Comparison of ENCODE assay signal across 20 cellular contexts in genomic region chr2:236903978-236904377, GRCh38.
DNase-seq lines count a peak whose midpoint lies in the region; ATAC-seq and TF ChIP-seq lines count a peak whose summit lies in the region.
"Had no signal": no experiment of that assay in that cellular context is flagged by ENCODE, and none has a peak within 500 bp of the region (broad histone marks: within the 10 kb centered on the region; RNA-seq: fewer than 3 reads in every experiment).

No MANE protein-coding gene starts in this region.

- intact Hi-C loops in activated CD8-positive, alpha-beta T cell treated with anti-CD3 and anti-CD28 coated beads for 36 hours (cut with micrococcal nuclease): no loop called here
- intact Hi-C loops in sciatic nerve (cut with DNase I): no loop called here

- H3K9me3 Mint-ChIP-seq in activated CD8-positive, alpha-beta T cell treated with anti-CD3 and anti-CD28 coated beads, Interleukin-2, amount 10 ng/mL, durations not matched to agents 7 days and 5 days (ENCODE audit: insufficient read depth): no peaks in the 10 kb centered on the region
- no peaks in the 10 kb centered on the region for H3K9me3 Mint-ChIP-seq in activated CD8-positive, alpha-beta T cell treated with anti-CD3 and anti-CD28 coated beads for 36 hours
- H3K9me3 Mint-ChIP-seq: HFFc6, IgD-negative memory B cell had no signal

- POLR2A ChIA-PET in activated CD8-positive, alpha-beta T cell treated with anti-CD3 and anti-CD28 coated beads, Interleukin-2, amount 10 ng/mL, durations not matched to agents 7 days and 5 days (lab: Charles Lee): no interaction called here
- POLR2A ChIA-PET in activated CD8-positive, alpha-beta T cell treated with anti-CD3 and anti-CD28 coated beads for 36 hours (lab: Charles Lee): no interaction called here

- peak; percentile 4 for DNase-seq in activated CD8-positive, alpha-beta T cell treated with anti-CD3 and anti-CD28 coated beads, Interleukin-2, amount 10 ng/mL, durations not matched to agents 7 days and 5 days
- DNase-seq in activated CD8-positive, alpha-beta T cell treated with anti-CD3 and anti-CD28 coated beads for 36 hours: no peak
- DNase-seq in fibroblast of pulmonary artery (ENCODE audit: low read depth): peak; percentile 6
- DNase-seq in sciatic nerve (ENCODE audit: low spot score): no peak
- DNase-seq in effector CD4-positive, alpha-beta T cell: no peak
- DNase-seq in central memory CD4-positive, alpha-beta T cell: no peak
- DNase-seq: DMS153, DND-41, GOT3, HFFc6, NCI-H1048, NCI-H1417, NCI-H1694, NCI-H2029 treated with DMSO at 0.1 percent for 48 hours, NCI-H510A, SHP77 had no signal

- H3K27ac Mint-ChIP-seq in activated CD8-positive, alpha-beta T cell treated with anti-CD3 and anti-CD28 coated beads, Interleukin-2, amount 10 ng/mL, durations not matched to agents 7 days and 5 days: no peak overlapping the region
- H3K27ac Mint-ChIP-seq in activated CD8-positive, alpha-beta T cell treated with anti-CD3 and anti-CD28 coated beads for 36 hours: no peak overlapping the region
- H3K27ac Mint-ChIP-seq: HFFc6, IgD-negative memory B cell had no signal

- H3K27me3 Mint-ChIP-seq in activated CD8-positive, alpha-beta T cell treated with anti-CD3 and anti-CD28 coated beads, Interleukin-2, amount 10 ng/mL, durations not matched to agents 7 days and 5 days (ENCODE audit: low read depth): peaks cover 9% of the 10 kb centered on the region
- peaks cover 11% of the 10 kb centered on the region for H3K27me3 Mint-ChIP-seq in activated CD8-positive, alpha-beta T cell treated with anti-CD3 and anti-CD28 coated beads for 36 hours

- ATAC-seq in activated CD8-positive, alpha-beta T cell treated with anti-CD3 and anti-CD28 coated beads, Interleukin-2, amount 10 ng/mL, durations not matched to agents 7 days and 5 days: no peak
- ATAC-seq in activated CD8-positive, alpha-beta T cell treated with anti-CD3 and anti-CD28 coated beads for 36 hours: no peak
- peak; percentile 72 for ATAC-seq in sciatic nerve
- ATAC-seq in HG03097 (IDR thresholded peaks at IDR 0.05; ENCODE audit: low FRiP score, unreplicated experiment): no peak
- ATAC-seq: Panc1 had no signal

- H3K4me3 ChIP-seq in fibroblast of pulmonary artery (replicated peaks; ENCODE audit: low read depth, low read length): no peak overlapping the region
- H3K4me3 ChIP-seq: HAP-1 had no signal

- H3K36me3 Mint-ChIP-seq in activated CD8-positive, alpha-beta T cell treated with anti-CD3 and anti-CD28 coated beads, Interleukin-2, amount 10 ng/mL, durations not matched to agents 7 days and 5 days (ENCODE audit: low read depth): no peaks in the 10 kb centered on the region
- H3K36me3 Mint-ChIP-seq in activated CD8-positive, alpha-beta T cell treated with anti-CD3 and anti-CD28 coated beads for 36 hours (ENCODE audit: low read depth): no peaks in the 10 kb centered on the region
- H3K36me3 Mint-ChIP-seq: IgD-negative memory B cell had no signal

- no peak overlapping the region for H3K4me3 Mint-ChIP-seq in activated CD8-positive, alpha-beta T cell treated with anti-CD3 and anti-CD28 coated beads, Interleukin-2, amount 10 ng/mL, durations not matched to agents 7 days and 5 days
- no peak overlapping the region for H3K4me3 Mint-ChIP-seq in activated CD8-positive, alpha-beta T cell treated with anti-CD3 and anti-CD28 coated beads for 36 hours
- H3K4me3 Mint-ChIP-seq: HFFc6, IgD-negative memory B cell had no signal

- TF ChIP-seq CTCF in activated CD8-positive, alpha-beta T cell treated with anti-CD3 and anti-CD28 coated beads for 36 hours (IDR thresholded peaks at IDR 0.05): no peak
- no peak for TF ChIP-seq CTCF in fibroblast of pulmonary artery (IDR thresholded peaks at IDR 0.05; ENCODE audit: low read length, missing control alignments)

- CTCF ChIA-PET in activated CD8-positive, alpha-beta T cell treated with anti-CD3 and anti-CD28 coated beads, Interleukin-2, amount 10 ng/mL, durations not matched to agents 7 days and 5 days (lab: Charles Lee): no interaction called here
- CTCF ChIA-PET in activated CD8-positive, alpha-beta T cell treated with anti-CD3 and anti-CD28 coated beads for 36 hours (lab: Charles Lee): no interaction called here

- no peaks in the 10 kb centered on the region for H3K4me1 Mint-ChIP-seq in activated CD8-positive, alpha-beta T cell treated with anti-CD3 and anti-CD28 coated beads, Interleukin-2, amount 10 ng/mL, durations not matched to agents 7 days and 5 days (ENCODE audit: low read depth)
- H3K4me1 Mint-ChIP-seq in activated CD8-positive, alpha-beta T cell treated with anti-CD3 and anti-CD28 coated beads for 36 hours (ENCODE audit: low read depth): no peaks in the 10 kb centered on the region
- H3K4me1 Mint-ChIP-seq: IgD-negative memory B cell had no signal

Comparison
In these comparisons a context has a peak if more than half of its experiments do, and no peak if none do; other contexts are left out.
1. DNase-seq: peak in activated CD8-positive, alpha-beta T cell treated with anti-CD3 and anti-CD28 coated beads, Interleukin-2, amount 10 ng/mL, durations not matched to agents 7 days and 5 days (single experiment) and fibroblast of pulmonary artery (single experiment); none in activated CD8-positive, alpha-beta T cell treated with anti-CD3 and anti-CD28 coated beads for 36 hours (single experiment), sciatic nerve (single experiment), effector CD4-positive, alpha-beta T cell (single experiment) and central memory CD4-positive, alpha-beta T cell (single experiment).